9 cellular contexts compared by ENCODE assay signal in genomic region chr1:88302843-88303486, GRCh38.
DNase-seq lines count a peak whose midpoint lies in the region; TF ChIP-seq lines count a peak whose summit lies in the region.
"Had no signal": no experiment of that assay in that cellular context is flagged by ENCODE, and none has a peak within 500 bp of the region (broad histone marks: within the 10 kb centered on the region; RNA-seq: fewer than 3 reads in every experiment).

No MANE protein-coding gene starts in this region.

- peak; percentile 3 for DNase-seq in NCI-H82 treated with DMSO at 0.1 percent for 48 hours (lab: John Stamatoyannopoulos, UW; ENCODE audit: unreplicated experiment)
- DNase-seq in fibroblast of lung (ENCODE audit: low read depth in 2 of 2) = peak; percentile 42 to 70
- DNase-seq in renal cortical epithelial cell (ENCODE audit: low read depth) = peak; percentile 51
- no peak for DNase-seq in posterior vena cava (ENCODE audit: low spot score)
- DNase-seq in NCI-H146 (lab: John Stamatoyannopoulos, UW) = no peak
- DNase-seq in activated CD4-positive, alpha-beta T cell treated with anti-CD3 and anti-CD28 coated beads, Interleukin-2, amount 50 U/mL, for 1 hour = no peak
- no peak for DNase-seq in activated naive CD4-positive, alpha-beta T cell treated with Interleukin-2 at 50 U/mL for 16 hours

- no peak overlapping the region for H3K4me3 ChIP-seq in fibroblast of lung (replicated peaks in 1 of 4; ENCODE audit: control extremely low read depth in 1 of 4, insufficient read depth in 1 of 4, low read depth in 3 of 4, low read length in 4 of 4)
- H3K4me3 ChIP-seq: SJSA1 had no signal

- H3K27me3 ChIP-seq in fibroblast of lung (ENCODE audit: control insufficient read depth, insufficient read depth, low read length) = no peaks in the 10 kb centered on the region
- H3K27me3 ChIP-seq: SJSA1 had no signal

- H3K9me3 ChIP-seq in fibroblast of lung (ENCODE audit: control insufficient read depth, insufficient read depth, low read depth, low read length) = no peaks in the 10 kb centered on the region
- H3K9me3 ChIP-seq: SJSA1 had no signal

- no peaks in the 10 kb centered on the region for H4K20me1 ChIP-seq in fibroblast of lung (ENCODE audit: control insufficient read depth, extremely low read depth, insufficient read depth, low read length)

- H3K9ac ChIP-seq in fibroblast of lung (ENCODE audit: insufficient read depth, low read length) = no peak overlapping the region

- no peak overlapping the region for H3K4me2 ChIP-seq in fibroblast of lung (ENCODE audit: extremely low read depth, insufficient read depth, low read length)

- TF ChIP-seq CTCF in GM12872 (IDR thresholded peaks at IDR 0.05; ENCODE audit: insufficient read depth, low read depth, low read length) = 0 out of 3 replicates have a peak, but pooled peaks have one; percentile 12
- peak; percentile 56 to 66 for TF ChIP-seq CTCF in fibroblast of lung (conservative IDR thresholded peaks at IDR 0.05 in 1 of 2, IDR thresholded peaks at IDR 0.05 in 1 of 2; ENCODE audit: low read depth in 1 of 2, low read length in 2 of 2)

- H3K36me3 ChIP-seq in fibroblast of lung (ENCODE audit: control insufficient read depth, insufficient read depth, low read length) = no peaks in the 10 kb centered on the region
- H3K36me3 ChIP-seq: SJSA1 had no signal

- H3K4me1 ChIP-seq in fibroblast of lung (ENCODE audit: control insufficient read depth, extremely low read depth, insufficient read depth, low read length) = no peaks in the 10 kb centered on the region
- H3K4me1 ChIP-seq: SJSA1 had no signal

- intact Hi-C loops in posterior vena cava (cut with DNase I) = loop anchor here in 1 of 2 donors (10.0 kb wide), 1 partner anchor 1168 kb away; no protein-coding TSS in a partner anchor

- no peaks in the 10 kb centered on the region for H3K79me2 ChIP-seq in fibroblast of lung (ENCODE audit: control insufficient read depth, insufficient read depth, low read length)

- H3K27ac ChIP-seq in fibroblast of lung (ENCODE audit: insufficient read depth, low read length) = no peak overlapping the region
- H3K27ac ChIP-seq: SJSA1 had no signal

- H2AFZ ChIP-seq in fibroblast of lung (ENCODE audit: low read length) = no peak overlapping the region

Comparison
In these comparisons a context has a peak if more than half of its experiments do, and no peak if none do; other contexts are left out.
1. DNase-seq: peak in NCI-H82 treated with DMSO at 0.1 percent for 48 hours (single experiment), fibroblast of lung (2 of 2) and renal cortical epithelial cell (single experiment); none in posterior vena cava (single experiment), NCI-H146 (single experiment), activated CD4-positive, alpha-beta T cell treated with anti-CD3 and anti-CD28 coated beads, Interleukin-2, amount 50 U/mL, for 1 hour (single experiment) and activated naive CD4-positive, alpha-beta T cell treated with Interleukin-2 at 50 U/mL for 16 hours (single experiment).